In the genomic region with DNA sequence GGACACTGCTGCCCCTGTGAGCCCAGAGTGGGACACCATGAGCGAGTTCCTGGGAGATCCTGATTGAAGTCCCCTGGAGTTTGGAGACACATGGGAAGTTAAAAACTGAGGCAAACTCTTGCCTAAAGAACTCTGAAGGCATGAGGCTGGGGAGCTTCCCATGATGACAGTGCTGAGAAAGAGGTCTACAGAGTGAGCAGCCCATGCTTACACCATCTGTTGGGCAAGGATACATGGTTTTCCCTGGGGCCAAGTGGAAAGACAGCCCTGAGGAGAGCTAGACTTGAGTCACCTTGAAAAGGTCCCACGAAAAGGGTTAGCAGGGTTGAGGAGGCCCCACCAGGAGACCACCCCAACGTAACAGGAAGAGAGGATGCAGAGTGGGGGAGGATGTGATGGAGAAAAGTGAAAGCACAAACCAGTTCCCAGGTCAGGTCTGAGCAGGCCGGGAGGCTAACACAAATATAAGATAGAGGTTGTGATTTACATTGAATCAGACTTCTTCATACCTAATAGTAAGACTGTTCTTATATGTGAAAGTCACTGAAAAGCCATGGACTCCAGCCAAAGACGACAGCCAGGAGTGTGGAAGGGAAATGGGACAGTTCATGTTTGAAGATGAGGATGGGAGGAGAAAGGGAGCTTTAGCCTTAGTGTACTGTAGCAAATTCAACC, we compare ENCODE assay signal across 23 cellular contexts.
"Had no signal": no experiment of that assay in that cellular context is flagged by ENCODE, and none has a peak within 500 bp of the region (broad histone marks: within the 10 kb centered on the region; RNA-seq: fewer than 3 reads in every experiment).

No MANE protein-coding gene starts in this region.

- H3K4me3 ChIP-seq: colonic mucosa, esophagus squamous epithelium, gastroesophageal sphincter, heart left ventricle, hepatocyte, lung, neural progenitor cell, transverse colon, upper lobe of right lung, uterus had no signal

- DNase-seq: colonic mucosa; effector CD8-positive, alpha-beta T cell; endodermal cell; esophagus squamous epithelium; foreskin fibroblast; heart left ventricle; kidney; mesenchymal stem cell; midbrain; naive thymus-derived CD4-positive, alpha-beta T cell; stimulated activated CD4-positive, alpha-beta T cell treated with anti-CD3 and anti-CD28 coated beads, Interleukin-2, amount 100 ng/mL, for 24 hours; stimulated activated CD4-positive, alpha-beta T cell treated with anti-CD3 and anti-CD28 coated beads, Interleukin-4, amount 100 ng/mL, for 24 hours; stimulated activated naive B cell treated with anti-CD40 and anti-IgM and Interleukin-4, amounts not matched to agents 10 μg/mL and 1 μg/mL and 100 μg/mL, for 72 hours; transverse colon; upper lobe of right lung; uterus had no signal

- H3K4me2 ChIP-seq: hepatocyte, neural progenitor cell had no signal

- H3K27me3 ChIP-seq: colonic mucosa, gastroesophageal sphincter, heart left ventricle, hepatocyte, neural progenitor cell, transverse colon, upper lobe of right lung, uterus had no signal

- H3K9ac ChIP-seq: neural progenitor cell, parathyroid adenoma had no signal

- H3K79me2 ChIP-seq: hepatocyte, parathyroid adenoma had no signal

- H3K4me1 ChIP-seq: colonic mucosa, gastroesophageal sphincter, heart left ventricle, parathyroid adenoma, transverse colon, upper lobe of right lung, uterus had no signal

- FAIRE-seq: kidney had no signal

- H3K36me3 ChIP-seq: colonic mucosa, esophagus squamous epithelium, gastroesophageal sphincter, heart left ventricle, neural progenitor cell, transverse colon, upper lobe of right lung, uterus had no signal

- H2AFZ ChIP-seq: hepatocyte, neural progenitor cell, parathyroid adenoma had no signal

- ATAC-seq: gastroesophageal sphincter; heart left ventricle; left lobe of liver; naive thymus-derived CD4-positive, alpha-beta T cell; sciatic nerve; stimulated activated naive B cell treated with anti-CD40 and anti-IgM and Interleukin-4, amounts not matched to agents 10 μg/mL and 1 μg/mL and 100 μg/mL, for 72 hours; upper lobe of right lung had no signal

- H3K27ac ChIP-seq: colonic mucosa, esophagus squamous epithelium, gastroesophageal sphincter, heart left ventricle, hepatocyte, neural progenitor cell, parathyroid adenoma, transverse colon, upper lobe of right lung, uterus had no signal

- H3K9me3 ChIP-seq: colonic mucosa, esophagus squamous epithelium, gastroesophageal sphincter, heart left ventricle, transverse colon, upper lobe of right lung, uterus had no signal
